ENCODE assay signal across 16 cellular contexts in the genomic region with DNA sequence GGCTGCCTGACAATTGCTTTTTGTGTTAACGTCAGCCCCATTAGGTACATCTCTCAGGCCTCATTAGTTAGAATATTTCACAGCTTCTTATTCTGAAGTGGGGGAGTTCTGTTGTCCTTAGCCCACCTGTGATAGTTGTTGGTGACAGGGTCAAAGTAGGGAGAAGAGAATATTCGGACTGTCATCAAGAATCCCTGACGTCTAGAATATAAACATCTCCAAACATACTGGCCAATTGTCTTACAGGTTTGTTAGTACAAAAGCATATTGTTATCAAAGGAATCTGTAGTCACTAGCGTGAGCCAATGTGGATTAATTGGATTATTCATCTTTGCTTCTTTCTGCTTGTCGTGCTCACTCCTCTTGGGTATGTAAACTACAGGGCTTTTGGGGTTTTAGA.
"Had no signal": no experiment of that assay in that cellular context is flagged by ENCODE, and none has a peak within 500 bp of the region (broad histone marks: within the 10 kb centered on the region; RNA-seq: fewer than 3 reads in every experiment).

No MANE protein-coding gene starts in this region.

- DNase-seq: activated CD4-positive, alpha-beta memory T cell treated with anti-CD3 and anti-CD28 coated beads for 36 hours; activated CD8-positive, alpha-beta memory T cell treated with anti-CD3 and anti-CD28 coated beads, Interleukin-2, amount 10 ng/mL, durations not matched to agents 7 days and 5 days; activated T-cell treated with anti-CD3 and anti-CD28 coated beads, Interleukin-2, amount 50 U/mL, for 1 hour; adrenal gland; body of pancreas; cerebellar nuclear complex; erythroblast; natural killer cell; right lobe of liver; T-helper 17 cell; tibial artery; uterus; WERI-Rb-1 had no signal

- H3K27me3 ChIP-seq: adrenal gland, body of pancreas, gastroesophageal sphincter, right lobe of liver, tibial artery, uterus had no signal

- H3K9me3 ChIP-seq: adrenal gland, body of pancreas, right lobe of liver, uterus had no signal

- H3K27ac Mint-ChIP-seq: activated CD4-positive, alpha-beta memory T cell treated with anti-CD3 and anti-CD28 coated beads for 36 hours; activated CD8-positive, alpha-beta memory T cell treated with anti-CD3 and anti-CD28 coated beads, Interleukin-2, amount 10 ng/mL, durations not matched to agents 7 days and 5 days; activated naive CD4-positive, alpha-beta T cell treated with anti-CD3 and anti-CD28 coated beads, Interleukin-2, amount 50 U/mL, for 24 hours; progenitor cell of endocrine pancreas; T-helper 17 cell had no signal

- ATAC-seq: body of pancreas, gastroesophageal sphincter, right lobe of liver, T-helper 17 cell had no signal

- H3K27me3 Mint-ChIP-seq: activated CD4-positive, alpha-beta memory T cell treated with anti-CD3 and anti-CD28 coated beads for 36 hours; activated CD8-positive, alpha-beta memory T cell treated with anti-CD3 and anti-CD28 coated beads, Interleukin-2, amount 10 ng/mL, durations not matched to agents 7 days and 5 days; activated naive CD4-positive, alpha-beta T cell treated with anti-CD3 and anti-CD28 coated beads, Interleukin-2, amount 50 U/mL, for 24 hours; progenitor cell of endocrine pancreas; T-helper 17 cell had no signal

- H3K4me3 Mint-ChIP-seq: activated CD4-positive, alpha-beta memory T cell treated with anti-CD3 and anti-CD28 coated beads for 36 hours; activated CD8-positive, alpha-beta memory T cell treated with anti-CD3 and anti-CD28 coated beads, Interleukin-2, amount 10 ng/mL, durations not matched to agents 7 days and 5 days; activated naive CD4-positive, alpha-beta T cell treated with anti-CD3 and anti-CD28 coated beads, Interleukin-2, amount 50 U/mL, for 24 hours; natural killer cell; T-helper 17 cell had no signal

- H3K4me3 ChIP-seq: adrenal gland, body of pancreas, gastroesophageal sphincter, right lobe of liver, tibial artery, uterus had no signal

- H3K36me3 ChIP-seq: adrenal gland, right lobe of liver, uterus had no signal

- H3K27ac ChIP-seq: adrenal gland, body of pancreas, gastroesophageal sphincter, right lobe of liver, tibial artery, uterus, WERI-Rb-1 had no signal

- H3K4me1 ChIP-seq: adrenal gland, body of pancreas, right lobe of liver, tibial artery, uterus had no signal
